In the genomic region with DNA sequence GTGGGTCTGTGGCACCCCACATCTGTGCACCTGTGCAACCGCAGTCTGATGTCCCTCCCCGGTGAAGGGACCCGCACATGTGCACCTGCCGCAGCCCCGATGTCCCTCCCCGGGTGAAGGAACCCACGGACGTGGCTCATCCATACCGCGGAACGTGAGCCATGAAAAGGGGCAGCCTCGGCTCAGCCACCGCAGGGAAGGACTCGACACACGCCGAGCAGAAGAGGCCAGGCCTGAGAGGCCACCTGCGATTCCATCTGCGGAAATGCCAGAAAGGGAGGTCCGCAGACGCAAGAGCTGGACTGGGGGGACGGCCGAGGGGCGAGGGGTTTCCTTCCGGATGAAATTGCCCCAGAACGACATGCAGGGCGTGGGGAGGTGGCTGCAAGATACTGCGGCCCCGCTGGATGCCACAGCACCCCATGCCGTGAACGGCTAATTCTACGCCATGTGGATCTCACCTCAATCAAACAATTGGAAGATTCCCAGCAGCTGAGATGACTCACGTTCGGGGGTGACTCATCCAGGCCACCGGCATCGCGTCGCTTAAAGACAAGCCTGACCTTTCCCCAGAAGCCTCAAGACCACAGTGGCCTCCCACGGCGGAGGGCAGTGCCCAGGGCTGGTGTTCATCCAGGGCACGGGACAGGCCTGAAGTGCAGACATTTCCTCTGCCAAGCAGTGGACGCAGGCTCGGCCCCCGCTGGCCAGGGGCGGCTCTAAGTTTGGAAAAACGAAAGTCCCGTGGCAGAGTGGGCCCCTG, we compare ENCODE assay signal across 8 cellular contexts. TPM values are rescaled to one million over a fixed set of nuclear protein-coding genes. Genes with fewer than 3 reads are reported as not detected.
A peak's percentile ranks its signal among the peaks of the same experiment; 100 is the strongest.
DNase-seq lines count a peak whose midpoint lies in the region; ATAC-seq and TF ChIP-seq lines count a peak whose summit lies in the region.

No MANE protein-coding gene starts in this region.

- no peak overlapping the region for H2BK15ac ChIP-seq in mesendoderm (replicated peaks; ENCODE audit: low read depth)

- no peak overlapping the region for H4K8ac ChIP-seq in mesendoderm (ENCODE audit: low read depth, low read length)

- no CpG with 5 or more reads among the region's 46 CpGs for WGBS in mesendoderm (ENCODE audit: extremely low coverage, insufficient coverage, low lambda C conversion rate)

- no peak overlapping the region for H2BK5ac ChIP-seq in mesendoderm (ENCODE audit: low read length)

- no peak overlapping the region for H3K18ac ChIP-seq in mesendoderm (ENCODE audit: low read length)

- H3K9ac ChIP-seq in mesendoderm (ENCODE audit: low read length): no peak overlapping the region

- no peaks in the 10 kb centered on the region for H3K36me3 ChIP-seq in mesendoderm (ENCODE audit: control insufficient read depth, insufficient read depth, low read length)

- no peaks in the 10 kb centered on the region for H3K27me3 Mint-ChIP-seq in stimulated activated naive CD8-positive, alpha-beta T cell treated with anti-CD3 and anti-CD28 coated beads, Interleukin-15, Interleukin-2, amounts not matched to agents 100 ng/mL and 50 ng/mL, for 24 hours

- no peak overlapping the region for H3K4ac ChIP-seq in mesendoderm (ENCODE audit: low read depth, low read length)

- no peak overlapping the region for H3K4me2 ChIP-seq in mesendoderm (ENCODE audit: low read length)

- H2AK5ac ChIP-seq in mesendoderm (ENCODE audit: low read length): no peak overlapping the region

- H3K27ac Mint-ChIP-seq in stimulated activated naive CD8-positive, alpha-beta T cell treated with anti-CD3 and anti-CD28 coated beads, Interleukin-15, Interleukin-2, amounts not matched to agents 100 ng/mL and 50 ng/mL, for 24 hours: peak overlapping the region; percentile 77

- H3K4me1 Mint-ChIP-seq in stimulated activated naive CD8-positive, alpha-beta T cell treated with anti-CD3 and anti-CD28 coated beads, Interleukin-15, Interleukin-2, amounts not matched to agents 100 ng/mL and 50 ng/mL, for 24 hours (ENCODE audit: low read depth): peaks cover 58% of the 10 kb centered on the region

- H2BK120ac ChIP-seq in mesendoderm (ENCODE audit: low read depth, low read length): no peak overlapping the region

- ATAC-seq in SK-N-SH treated with all-trans-retinoic acid at 6 μM for 48 hours (peak; percentile 73), HG03439 (IDR thresholded peaks at IDR 0.05; ENCODE audit: unreplicated experiment) (no peak), GM19328 (IDR thresholded peaks at IDR 0.05; ENCODE audit: unreplicated experiment) (no peak)

- no peaks in the 10 kb centered on the region for H3K36me3 Mint-ChIP-seq in stimulated activated naive CD8-positive, alpha-beta T cell treated with anti-CD3 and anti-CD28 coated beads, Interleukin-15, Interleukin-2, amounts not matched to agents 100 ng/mL and 50 ng/mL, for 24 hours (ENCODE audit: low read depth)

- DNase-seq in GM03348 (ENCODE audit: low spot score): peak; percentile 62
- peak; percentile 51 for DNase-seq in activated naive CD8-positive, alpha-beta T cell treated with anti-CD3 and anti-CD28 coated beads, Interleukin-2, amount 50 U/mL, for 16 hours (ENCODE audit: low read depth, low spot score)
- peak; percentile 69 for DNase-seq in mesendoderm
- no peak for DNase-seq in cerebellum (ENCODE audit: low spot score)

- no peaks in the 10 kb centered on the region for H3K79me1 ChIP-seq in mesendoderm (ENCODE audit: low read length)

- H4K5ac ChIP-seq in mesendoderm (ENCODE audit: low read length): no peak overlapping the region

- no peak overlapping the region for H3K4me3 ChIP-seq in mesendoderm (ENCODE audit: low read length)

- no peak overlapping the region for H3K27ac ChIP-seq in mesendoderm (ENCODE audit: low read depth, low read length)

- H3K9me3 Mint-ChIP-seq in stimulated activated naive CD8-positive, alpha-beta T cell treated with anti-CD3 and anti-CD28 coated beads, Interleukin-15, Interleukin-2, amounts not matched to agents 100 ng/mL and 50 ng/mL, for 24 hours: no peaks in the 10 kb centered on the region

- H3K56ac ChIP-seq in mesendoderm (ENCODE audit: low read length): no peak overlapping the region

- no peaks in the 10 kb centered on the region for H3K4me1 ChIP-seq in mesendoderm (ENCODE audit: control insufficient read depth, low read depth, low read length)

- no peak overlapping the region for H3K23ac ChIP-seq in mesendoderm (ENCODE audit: low read length)

- H3K27me3 ChIP-seq in mesendoderm (ENCODE audit: insufficient read depth, low read length, poor library complexity): no peaks in the 10 kb centered on the region

- H3K4me3 Mint-ChIP-seq in stimulated activated naive CD8-positive, alpha-beta T cell treated with anti-CD3 and anti-CD28 coated beads, Interleukin-15, Interleukin-2, amounts not matched to agents 100 ng/mL and 50 ng/mL, for 24 hours: peak overlapping the region; percentile 48

- no peaks in the 10 kb centered on the region for H3K79me2 ChIP-seq in mesendoderm (ENCODE audit: control insufficient read depth, insufficient read depth, low read length)

TF ChIP-seq in SK-N-SH treated with all-trans-retinoic acid at 6 μM for 48 hours, 23 proteins besides CTCF, POLR2A, EP300 and RAD21:
- TF ChIP-seq OSR1 (CRISPR knock-in tag; IDR thresholded peaks at IDR 0.05) (no peak), CSRNP3 (CRISPR knock-in tag; IDR thresholded peaks at IDR 0.05) (no peak), ZNF8 (CRISPR knock-in tag; IDR thresholded peaks at IDR 0.05) (no peak), ARNTL (CRISPR knock-in tag; IDR thresholded peaks at IDR 0.05; ENCODE audit: borderline replicate concordance, low read depth) (no peak), BACH2 (CRISPR knock-in tag; IDR thresholded peaks at IDR 0.05; ENCODE audit: borderline replicate concordance) (no peak), TOX (CRISPR knock-in tag; IDR thresholded peaks at IDR 0.05; ENCODE audit: borderline replicate concordance) (no peak), PPARA (CRISPR knock-in tag; IDR thresholded peaks at IDR 0.05; ENCODE audit: borderline replicate concordance) (no peak), TCF4 (CRISPR knock-in tag; IDR thresholded peaks at IDR 0.05; ENCODE audit: borderline replicate concordance) (no peak), PATZ1 (CRISPR knock-in tag; IDR thresholded peaks at IDR 0.05; ENCODE audit: borderline replicate concordance) (no peak), ESRRG (CRISPR knock-in tag; IDR thresholded peaks at IDR 0.05) (no peak)

RNA-seq across cellular contexts. Expression of gene SOX8, which starts 21.0 kb away (rescaled TPM):
- 1.8 TPM for polyA plus RNA-seq in mesendoderm (2013, experiment 1 of 2)
- 1.8 TPM for polyA plus RNA-seq in mesendoderm (2013, experiment 2 of 2)
- 18.6 TPM for total RNA-seq in cerebellum

RNA-seq across cellular contexts. Expression of gene LMF1, which starts 31.8 kb away (rescaled TPM):
- polyA plus RNA-seq in mesendoderm (2013, experiment 1 of 2): 1.7 TPM
- polyA plus RNA-seq in mesendoderm (2013, experiment 2 of 2): 1.3 TPM
- 11.4 TPM for total RNA-seq in cerebellum
